1 cellular context compared by ENCODE assay signal in genomic region chr12:68236421-68237059, GRCh38.
TF ChIP-seq lines count a peak whose summit lies in the region.

No MANE protein-coding gene starts in this region.

TF ChIP-seq in GM23338, 12 proteins besides CTCF, POLR2A, EP300 and RAD21 (continued from another document):
- TF ChIP-seq, protein P1, sequence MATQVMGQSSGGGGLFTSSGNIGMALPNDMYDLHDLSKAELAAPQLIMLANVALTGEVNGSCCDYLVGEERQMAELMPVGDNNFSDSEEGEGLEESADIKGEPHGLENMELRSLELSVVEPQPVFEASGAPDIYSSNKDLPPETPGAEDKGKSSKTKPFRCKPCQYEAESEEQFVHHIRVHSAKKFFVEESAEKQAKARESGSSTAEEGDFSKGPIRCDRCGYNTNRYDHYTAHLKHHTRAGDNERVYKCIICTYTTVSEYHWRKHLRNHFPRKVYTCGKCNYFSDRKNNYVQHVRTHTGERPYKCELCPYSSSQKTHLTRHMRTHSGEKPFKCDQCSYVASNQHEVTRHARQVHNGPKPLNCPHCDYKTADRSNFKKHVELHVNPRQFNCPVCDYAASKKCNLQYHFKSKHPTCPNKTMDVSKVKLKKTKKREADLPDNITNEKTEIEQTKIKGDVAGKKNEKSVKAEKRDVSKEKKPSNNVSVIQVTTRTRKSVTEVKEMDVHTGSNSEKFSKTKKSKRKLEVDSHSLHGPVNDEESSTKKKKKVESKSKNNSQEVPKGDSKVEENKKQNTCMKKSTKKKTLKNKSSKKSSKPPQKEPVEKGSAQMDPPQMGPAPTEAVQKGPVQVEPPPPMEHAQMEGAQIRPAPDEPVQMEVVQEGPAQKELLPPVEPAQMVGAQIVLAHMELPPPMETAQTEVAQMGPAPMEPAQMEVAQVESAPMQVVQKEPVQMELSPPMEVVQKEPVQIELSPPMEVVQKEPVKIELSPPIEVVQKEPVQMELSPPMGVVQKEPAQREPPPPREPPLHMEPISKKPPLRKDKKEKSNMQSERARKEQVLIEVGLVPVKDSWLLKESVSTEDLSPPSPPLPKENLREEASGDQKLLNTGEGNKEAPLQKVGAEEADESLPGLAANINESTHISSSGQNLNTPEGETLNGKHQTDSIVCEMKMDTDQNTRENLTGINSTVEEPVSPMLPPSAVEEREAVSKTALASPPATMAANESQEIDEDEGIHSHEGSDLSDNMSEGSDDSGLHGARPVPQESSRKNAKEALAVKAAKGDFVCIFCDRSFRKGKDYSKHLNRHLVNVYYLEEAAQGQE (IDR thresholded peaks at IDR 0.05; ENCODE audit: unreplicated experiment), result no peak
- TF ChIP-seq EZH2phosphoT487 (IDR thresholded peaks at IDR 0.05; ENCODE audit: unreplicated experiment), result no peak
- TF ChIP-seq NANOG (IDR thresholded peaks at IDR 0.05; ENCODE audit: borderline replicate concordance), result no peak
- TF ChIP-seq POLR2AphosphoS5 (IDR thresholded peaks at IDR 0.05; ENCODE audit: low read depth), result no peak
